In the genomic region with DNA sequence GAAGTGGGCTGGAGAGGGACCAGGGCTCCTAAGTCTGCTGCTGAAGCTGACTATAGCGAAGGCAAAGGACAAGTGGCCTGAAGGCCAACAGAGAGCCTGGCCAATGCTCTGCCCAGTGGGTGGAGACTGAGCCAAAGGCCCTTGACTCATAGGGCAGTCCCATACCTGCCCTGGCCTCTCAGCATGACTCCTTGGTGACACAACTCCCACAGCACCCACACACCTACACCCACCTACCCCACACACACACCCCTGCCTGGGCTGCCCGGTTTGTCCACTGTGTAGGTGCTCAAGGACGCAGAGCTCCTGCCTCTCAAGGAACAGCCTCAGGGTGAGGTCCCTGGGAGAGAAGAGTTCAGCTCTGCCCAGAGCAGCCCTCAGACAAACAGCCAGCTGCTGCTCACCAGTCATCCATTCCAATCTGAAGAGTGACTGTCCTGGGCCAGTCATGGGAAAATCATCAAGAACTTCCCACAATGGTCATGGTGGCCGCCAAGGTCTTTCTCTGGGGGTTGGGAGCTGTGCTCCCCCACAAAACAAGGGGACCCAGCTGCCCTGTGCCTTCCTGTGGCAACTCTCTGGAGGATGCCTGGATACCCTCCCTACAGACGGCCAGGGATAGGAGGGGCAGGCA, we compare ENCODE assay signal across 9 cellular contexts. TPM values are rescaled to one million over a fixed set of nuclear protein-coding genes. Genes with fewer than 3 reads are reported as not detected.
DNase-seq lines count a peak whose midpoint lies in the region; ATAC-seq and TF ChIP-seq lines count a peak whose summit lies in the region.
"Had no signal": no experiment of that assay in that cellular context is flagged by ENCODE, and none has a peak within 500 bp of the region (broad histone marks: within the 10 kb centered on the region; RNA-seq: fewer than 3 reads in every experiment).

No MANE protein-coding gene starts in this region.

- CTCF ChIA-PET in PC-3 (lab: Charles Lee), result interaction anchor here (0.5 kb wide), 1 partner anchor 87 kb away, joined by 3 read pairs; no protein-coding TSS in a partner anchor

- H3K4me1 ChIP-seq in PC-3 (ENCODE audit: insufficient read depth, low read length) (peaks cover 70% of the 10 kb centered on the region), parathyroid adenoma (peaks cover 45% of the 10 kb centered on the region), ascending aorta (peaks cover 10 to 29% of the 10 kb centered on the region in 2 donors)
- peaks cover 38% of the 10 kb centered on the region for H3K4me1 ChIP-seq in effector memory CD4-positive, alpha-beta T cell (ENCODE audit: control insufficient read depth, insufficient read depth, low read length, poor library complexity, severe bottlenecking)

- peaks cover 13% of the 10 kb centered on the region for H3F3A ChIP-seq in PC-3 (ENCODE audit: low read length, unreplicated experiment)

- H3K4me2 ChIP-seq in PC-3 (ENCODE audit: low read length) (peak overlapping the region; percentile 58), parathyroid adenoma (ENCODE audit: low read length) (peak overlapping the region; percentile 15)

- intact Hi-C loops in PC-3 (cut with micrococcal nuclease) (no loop called here), ascending aorta (cut with DNase I) (no loop called here)

- POLR2A ChIA-PET in PC-3 (lab: Charles Lee; ENCODE audit: unreplicated experiment), result interaction anchor here (0.7 to 0.9 kb wide), 3 partner anchors 18 to 34 kb away, joined by 3 to 4 read pairs (median 3); no protein-coding TSS in a partner anchor

- ATAC-seq in PC-3, result peak; percentile 64

- H3K79me2 ChIP-seq in PC-3 (ENCODE audit: low read length) (peaks cover 91% of the 10 kb centered on the region), parathyroid adenoma (peaks cover 74% of the 10 kb centered on the region)

- no peak for TF ChIP-seq CTCF in PC-3 (conservative IDR thresholded peaks at IDR 0.05; ENCODE audit: low read depth, low read length)
- no peak for TF ChIP-seq CTCF in parathyroid adenoma (IDR thresholded peaks at IDR 0.05)
- no peak for TF ChIP-seq CTCF in ascending aorta (IDR thresholded peaks at IDR 0.05)

- H3K9ac ChIP-seq in PC-3 (ENCODE audit: low read length), result peak overlapping the region; percentile 58
- H3K9ac ChIP-seq in parathyroid adenoma, result no peak overlapping the region

- no TSS peak for BruUV-seq in PC-3 (replicated peaks; lab: Mats Ljungman, UMichigan)

- H3K9me2 ChIP-seq in PC-3 (replicated peaks; ENCODE audit: low read length), result no peaks in the 10 kb centered on the region

- H3K27ac ChIP-seq in PC-3 (ENCODE audit: low read length) (peak overlapping the region; percentile 94), parathyroid adenoma (peak overlapping the region; percentile 70), ascending aorta (peak overlapping the region in 1 of 2 donors; percentile 42)
- H3K27ac ChIP-seq in effector memory CD4-positive, alpha-beta T cell (ENCODE audit: insufficient read depth, low read length, poor library complexity, severe bottlenecking), result peak overlapping the region; percentile 3
- H3K27ac ChIP-seq: SK-N-MC had no signal

- H3K27me3 ChIP-seq in PC-3 (ENCODE audit: low read length) (no peaks in the 10 kb centered on the region), parathyroid adenoma (ENCODE audit: control insufficient read depth, insufficient read depth, low read length) (no peaks in the 10 kb centered on the region), ascending aorta (no peaks in the 10 kb centered on the region)
- H3K27me3 ChIP-seq in effector memory CD4-positive, alpha-beta T cell (replicated peaks; ENCODE audit: control insufficient read depth, insufficient read depth, low read length, poor library complexity, severe bottlenecking), result no peaks in the 10 kb centered on the region

- H3K9me3 ChIP-seq in PC-3 (ENCODE audit: low read length), result no peaks in the 10 kb centered on the region
- no peaks in the 10 kb centered on the region for H3K9me3 ChIP-seq in effector memory CD4-positive, alpha-beta T cell (ENCODE audit: control insufficient read depth, low read length)
- H3K9me3 ChIP-seq in parathyroid adenoma (ENCODE audit: control insufficient read depth, low read length), result no peaks in the 10 kb centered on the region
- no peaks in the 10 kb centered on the region for H3K9me3 ChIP-seq in ascending aorta

- peaks cover 11% of the 10 kb centered on the region; the same call in 1 of the 2 replicates for H4K20me1 ChIP-seq in PC-3 (ENCODE audit: low read length)

- H3K4me3 ChIP-seq in PC-3 (ENCODE audit: low read length) (peak overlapping the region; percentile 16; the same call in 1 of the 2 replicates), parathyroid adenoma (ENCODE audit: low read depth, low read length) (no peak overlapping the region), ascending aorta (no peak overlapping the region)
- no peak overlapping the region for H3K4me3 ChIP-seq in effector memory CD4-positive, alpha-beta T cell (ENCODE audit: insufficient read depth, low read depth, low read length, poor library complexity, severe bottlenecking)
- H3K4me3 ChIP-seq: SK-N-MC had no signal

- DNase-seq in ELR (ENCODE audit: low read depth) (peak; percentile 87), PC-3 (peak; percentile 93), NCI-H187 (lab: John Stamatoyannopoulos, UW) (no peak), NCI-H524 (lab: John Stamatoyannopoulos, UW) (no peak), ascending aorta (ENCODE audit: low spot score in 2 of 2) (no peak), SK-N-DZ (ENCODE audit: low spot score) (no peak)
- DNase-seq in effector memory CD4-positive, alpha-beta T cell, result no peak

- H3K36me3 ChIP-seq in PC-3 (ENCODE audit: low read depth, low read length) (peaks cover 20% of the 10 kb centered on the region; the same call in 1 of the 2 replicates), parathyroid adenoma (ENCODE audit: control insufficient read depth, insufficient read depth, low read length) (no peaks in the 10 kb centered on the region), ascending aorta (no peaks in the 10 kb centered on the region)
- H3K36me3 ChIP-seq in effector memory CD4-positive, alpha-beta T cell (ENCODE audit: control insufficient read depth, insufficient read depth, low read length), result peaks cover 26% of the 10 kb centered on the region

- no peak overlapping the region for H2AFZ ChIP-seq in PC-3 (ENCODE audit: low read length)
- H2AFZ ChIP-seq in parathyroid adenoma, result no peak overlapping the region

RNA-seq across cellular contexts. Expression of a gene that starts 5.0 kb away (rescaled TPM):
- total RNA-seq in PC-3 (2014; rRNA removed) (90.0 and 139 TPM in 2 replicates), ascending aorta (54.6 TPM)
- 28.2 and 39.3 TPM in 2 replicates for polyA plus RNA-seq in SK-N-DZ (2014; cell fraction: cytosol; rRNA removed)
- 16.4 and 27.8 TPM in 2 replicates for polyA plus RNA-seq in SK-N-DZ (2014; cell fraction: nucleus; rRNA removed)

RNA-seq across cellular contexts. Expression of a gene that starts 55.4 kb away (rescaled TPM):
- total RNA-seq in PC-3 (2014; rRNA removed) (not detected in 2 replicates), ascending aorta (2,056 TPM)
- polyA plus RNA-seq in SK-N-DZ (2014; cell fraction: cytosol; rRNA removed), result 18.0 and 24.9 TPM in 2 replicates
- polyA plus RNA-seq in SK-N-DZ (2014; cell fraction: nucleus; rRNA removed), result 6.9 and 9.1 TPM in 2 replicates

Comparison
In these comparisons a context has a peak if more than half of its experiments do, and no peak if none do; other contexts are left out.
1. DNase-seq: peak in ELR (single experiment) and PC-3 (single experiment); none in effector memory CD4-positive, alpha-beta T cell (0 of 3), NCI-H187 (0 of 2), NCI-H524 (0 of 2), ascending aorta (0 of 2) and SK-N-DZ (single experiment).
2. RNA of a gene that starts 55.4 kb away (total RNA-seq): 2,056 TPM in ascending aorta (single experiment); not detected in PC-3; every median in the first group is over 1,000 times any median in the second.